Comparison of ENCODE assay signal across 10 cellular contexts in the genomic region with DNA sequence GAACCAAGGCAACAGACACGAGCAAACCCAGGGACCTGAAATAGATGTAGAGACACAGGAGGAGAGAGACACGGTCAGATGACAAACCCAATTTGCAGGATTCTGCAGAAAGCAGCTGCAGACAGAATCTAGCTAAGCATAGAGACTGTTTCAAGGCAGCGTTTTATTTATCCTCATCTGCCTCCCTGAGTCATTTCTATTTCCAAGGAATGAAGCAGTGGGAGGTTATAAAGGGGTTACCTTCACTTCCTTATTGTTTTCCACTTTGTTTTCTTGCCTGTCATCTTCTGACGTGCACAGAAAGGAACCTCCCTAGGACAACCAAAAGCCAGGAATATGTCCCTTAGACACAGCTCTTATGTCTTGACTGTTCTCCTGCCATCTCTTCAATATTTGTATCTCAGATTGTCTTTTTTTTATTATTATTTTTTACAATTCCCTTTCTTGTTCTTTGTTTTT. TPM values are rescaled to one million over a fixed set of nuclear protein-coding genes. Genes with fewer than 3 reads are reported as not detected.
DNase-seq lines count a peak whose midpoint lies in the region; ATAC-seq and TF ChIP-seq lines count a peak whose summit lies in the region.
"Not testable (repeated sequence)": the region's sequence is repeated elsewhere in the genome, so short reads cannot be mapped to it uniquely, and the experiment has no call there.
"Had no signal": no experiment of that assay in that cellular context is flagged by ENCODE, and none has a peak within 500 bp of the region (broad histone marks: within the 10 kb centered on the region; RNA-seq: fewer than 3 reads in every experiment).

No MANE protein-coding gene starts in this region.

- H3K4me3 ChIP-seq in gastroesophageal sphincter: not testable (repeated sequence)

- TF ChIP-seq POLR2A in gastroesophageal sphincter (IDR thresholded peaks at IDR 0.05): not testable (repeated sequence)

- H3K36me3 Mint-ChIP-seq in activated B cell treated with CpG ODN at 0.5 μM for 24 hours (ENCODE audit: low read depth); dendritic cell treated with granulocyte-macrophage colony-stimulating factor and Interleukin-4, amounts not matched to agents 40 ng/mL and 50 ng/mL, for 4 days (ENCODE audit: low read depth); nephron (ENCODE audit: low read depth); stimulated activated naive B cell treated with anti-CD40 and anti-IgM and Interleukin-4, amounts not matched to agents 10 μg/mL and 1 μg/mL and 100 μg/mL, for 72 hours: not testable (repeated sequence)

- not testable (repeated sequence) for TF ChIP-seq CTCF in activated B cell treated with CpG ODN at 0.5 μM for 24 hours (IDR thresholded peaks at IDR 0.05); gastroesophageal sphincter (IDR thresholded peaks at IDR 0.05); nephron (IDR thresholded peaks at IDR 0.05; ENCODE audit: unreplicated experiment in 3 of 3)

- peak; percentile 60 for ATAC-seq in GM18868 (IDR thresholded peaks at IDR 0.05; ENCODE audit: unreplicated experiment)
- ATAC-seq in HG03521 (IDR thresholded peaks at IDR 0.05; ENCODE audit: unreplicated experiment): peak; percentile 56
- peak; percentile 92 for ATAC-seq in activated B cell treated with CpG ODN at 0.5 μM for 24 hours (ENCODE audit: low read depth)
- peak; percentile 28 for ATAC-seq in gastroesophageal sphincter
- ATAC-seq in stimulated activated naive B cell treated with anti-CD40 and anti-IgM and Interleukin-4, amounts not matched to agents 10 μg/mL and 1 μg/mL and 100 μg/mL, for 72 hours (replicated peaks): peak; percentile 97 to 98

- not testable (repeated sequence) for TF ChIP-seq EP300 in gastroesophageal sphincter (IDR thresholded peaks at IDR 0.05)

- not testable (repeated sequence) for H3K9me3 ChIP-seq in gastroesophageal sphincter

- CTCF ChIA-PET in activated B cell treated with CpG ODN at 0.5 μM for 24 hours (lab: Charles Lee): not testable (repeated sequence)

- H3K4me3 Mint-ChIP-seq in activated B cell treated with CpG ODN at 0.5 μM for 24 hours; nephron; stimulated activated naive B cell treated with anti-CD40 and anti-IgM and Interleukin-4, amounts not matched to agents 10 μg/mL and 1 μg/mL and 100 μg/mL, for 72 hours: not testable (repeated sequence)
- peak overlapping the region; percentile 2 for H3K4me3 Mint-ChIP-seq in dendritic cell treated with granulocyte-macrophage colony-stimulating factor and Interleukin-4, amounts not matched to agents 40 ng/mL and 50 ng/mL, for 4 days

- H3K27me3 Mint-ChIP-seq in activated B cell treated with CpG ODN at 0.5 μM for 24 hours: peaks cover 13% of the 10 kb centered on the region
- H3K27me3 Mint-ChIP-seq in dendritic cell treated with granulocyte-macrophage colony-stimulating factor and Interleukin-4, amounts not matched to agents 40 ng/mL and 50 ng/mL, for 4 days; nephron (ENCODE audit: low read depth): not testable (repeated sequence)
- H3K27me3 Mint-ChIP-seq in stimulated activated naive B cell treated with anti-CD40 and anti-IgM and Interleukin-4, amounts not matched to agents 10 μg/mL and 1 μg/mL and 100 μg/mL, for 72 hours: peaks cover 5 to 15% of the 10 kb centered on the region in 2 donors

- not testable (repeated sequence) for H3K27ac ChIP-seq in gastroesophageal sphincter

- POLR2A ChIA-PET in activated B cell treated with CpG ODN at 0.5 μM for 24 hours (lab: Charles Lee): not testable (repeated sequence)

- not testable (repeated sequence) for H3K36me3 ChIP-seq in gastroesophageal sphincter

- peaks cover 26% of the 10 kb centered on the region for H3K27me3 ChIP-seq in gastroesophageal sphincter

- not testable (repeated sequence) for H3K9me3 Mint-ChIP-seq in activated B cell treated with CpG ODN at 0.5 μM for 24 hours; dendritic cell treated with granulocyte-macrophage colony-stimulating factor and Interleukin-4, amounts not matched to agents 40 ng/mL and 50 ng/mL, for 4 days; nephron; stimulated activated naive B cell treated with anti-CD40 and anti-IgM and Interleukin-4, amounts not matched to agents 10 μg/mL and 1 μg/mL and 100 μg/mL, for 72 hours

- H3K27ac Mint-ChIP-seq in activated B cell treated with CpG ODN at 0.5 μM for 24 hours: not testable (repeated sequence)
- peak overlapping the region; percentile 65 for H3K27ac Mint-ChIP-seq in dendritic cell treated with granulocyte-macrophage colony-stimulating factor and Interleukin-4, amounts not matched to agents 40 ng/mL and 50 ng/mL, for 4 days
- peak overlapping the region; percentile 36 to 84 (median 56) for H3K27ac Mint-ChIP-seq in nephron
- peak overlapping the region; percentile 10 for H3K27ac Mint-ChIP-seq in stimulated activated naive B cell treated with anti-CD40 and anti-IgM and Interleukin-4, amounts not matched to agents 10 μg/mL and 1 μg/mL and 100 μg/mL, for 72 hours

- 4% methylated on average over 3 of the region's 4 CpGs; no CpG with 5 or more reads in 1 of the 2 donors for WGBS in gastroesophageal sphincter (ENCODE audit: low coverage in 1 of 2), 2 donors

- H3K4me1 Mint-ChIP-seq in activated B cell treated with CpG ODN at 0.5 μM for 24 hours (peaks cover 14% of the 10 kb centered on the region), nephron (peaks cover 12% of the 10 kb centered on the region)
- H3K4me1 Mint-ChIP-seq in dendritic cell treated with granulocyte-macrophage colony-stimulating factor and Interleukin-4, amounts not matched to agents 40 ng/mL and 50 ng/mL, for 4 days (ENCODE audit: low read depth): peaks cover 24% of the 10 kb centered on the region
- peaks cover 12% of the 10 kb centered on the region in 2 donors for H3K4me1 Mint-ChIP-seq in stimulated activated naive B cell treated with anti-CD40 and anti-IgM and Interleukin-4, amounts not matched to agents 10 μg/mL and 1 μg/mL and 100 μg/mL, for 72 hours

- DNase-seq in activated B cell treated with CpG ODN at 0.5 μM for 24 hours; stimulated activated naive B cell treated with anti-CD40 and anti-IgM and Interleukin-4, amounts not matched to agents 10 μg/mL and 1 μg/mL and 100 μg/mL, for 72 hours: not testable (repeated sequence)

- intact Hi-C loops in activated B cell treated with CpG ODN at 0.5 μM for 24 hours (cut with micrococcal nuclease); dendritic cell treated with granulocyte-macrophage colony-stimulating factor and Interleukin-4, amounts not matched to agents 40 ng/mL and 50 ng/mL, for 4 days (cut with micrococcal nuclease): not testable (repeated sequence)

- H3K4me1 ChIP-seq in gastroesophageal sphincter: not testable (repeated sequence)

RNA-seq across cellular contexts. Expression of gene SLC2A14, which starts 24.7 kb away (rescaled TPM):
- total RNA-seq in activated B cell treated with CpG ODN at 0.5 μM for 24 hours (1.4 and 1.8 TPM in 2 replicates), gastroesophageal sphincter (1 to 10 TPM in 2 of 4 donors, not detected in 2; 1.2 to 2.6 TPM)
- total RNA-seq: LHCN-M2 had no signal

RNA-seq across cellular contexts. Expression of gene NANOG, which starts 58.8 kb away (rescaled TPM):
- not detected in 2 replicates for total RNA-seq in activated B cell treated with CpG ODN at 0.5 μM for 24 hours
- total RNA-seq in gastroesophageal sphincter: 1 to 10 TPM in 1 of 4 donors, under 1 TPM in 2, not detected in 1; 0.08 to 2.3 (median 0.47) TPM
- total RNA-seq: CD4-positive, CD25-positive, alpha-beta regulatory T cell; LHCN-M2; RPMI7951 had no signal

Comparison
In these comparisons a context has a peak if more than half of its experiments do, and no peak if none do; other contexts are left out.
1. ATAC-seq: peak in every context shown above with its lines; median percentile 98 in stimulated activated naive B cell treated with anti-CD40 and anti-IgM and Interleukin-4, amounts not matched to agents 10 μg/mL and 1 μg/mL and 100 μg/mL, for 72 hours; 92 in activated B cell treated with CpG ODN at 0.5 μM for 24 hours; 60 in GM18868; 56 in HG03521; 28 in gastroesophageal sphincter.